9 cellular contexts compared by ENCODE assay signal in the genomic region with DNA sequence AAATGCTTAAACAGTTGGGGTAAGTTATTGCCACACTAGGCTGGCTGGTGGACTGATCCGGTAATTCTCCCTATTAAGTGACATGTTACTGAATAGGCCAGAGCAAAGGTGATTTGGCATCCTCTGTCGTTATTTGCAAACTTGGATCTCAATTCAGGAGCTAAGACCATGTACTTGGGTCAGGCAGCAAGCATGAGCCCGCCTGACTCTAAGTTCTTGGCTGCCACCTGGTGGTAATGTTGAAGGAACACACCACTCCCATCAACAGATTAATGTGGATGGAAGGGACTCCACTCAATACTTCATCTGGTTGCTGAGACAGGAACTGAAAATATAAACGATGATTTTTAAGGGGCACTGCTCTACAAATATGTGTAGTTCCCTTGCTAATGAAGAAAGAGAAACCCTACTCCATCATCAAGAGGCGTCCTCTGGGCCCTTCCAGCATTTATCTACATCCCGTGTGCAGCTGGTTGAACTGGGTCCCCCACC.
A peak's percentile ranks its signal among the peaks of the same experiment; 100 is the strongest.
DNase-seq lines count a peak whose midpoint lies in the region; ATAC-seq and TF ChIP-seq lines count a peak whose summit lies in the region.
"Had no signal": no experiment of that assay in that cellular context is flagged by ENCODE, and none has a peak within 500 bp of the region (broad histone marks: within the 10 kb centered on the region; RNA-seq: fewer than 3 reads in every experiment).

No MANE protein-coding gene starts in this region.

- intact Hi-C loops in heart right ventricle (cut with DNase I) = loop anchor here (1.0 to 10.0 kb wide), 12 partner anchors 115 to 1255 kb away; no protein-coding TSS in a partner anchor

- H3K9me3 ChIP-seq in adipocyte (ENCODE audit: control insufficient read depth, low read length) (no peaks in the 10 kb centered on the region), heart right ventricle (no peaks in the 10 kb centered on the region)
- H3K9me3 ChIP-seq: neutrophil had no signal

- H3K27me3 ChIP-seq in adipocyte (replicated peaks; ENCODE audit: control insufficient read depth, insufficient read depth, low read length) (no peaks in the 10 kb centered on the region), heart right ventricle (no peaks in the 10 kb centered on the region)
- H3K27me3 ChIP-seq: neutrophil had no signal

- ATAC-seq in HG02588 (IDR thresholded peaks at IDR 0.05; ENCODE audit: unreplicated experiment) (peak; percentile 75), heart right ventricle (peak; percentile 82 to 93 (median 88)), HG02840 (IDR thresholded peaks at IDR 0.05; ENCODE audit: low FRiP score, unreplicated experiment) (no peak)

- no peaks in the 10 kb centered on the region for H3K36me3 ChIP-seq in adipocyte (ENCODE audit: control insufficient read depth, insufficient read depth, low read length, severe bottlenecking)
- H3K36me3 ChIP-seq in heart right ventricle = peaks cover 0 to 19% (median 0%) of the 10 kb centered on the region in 9 donors
- H3K36me3 ChIP-seq: neutrophil had no signal

- WGBS in heart right ventricle, 2 donors = 26 to 30% methylated on average over 6 of the region's 6 CpGs

- TF ChIP-seq CTCF in GM10266 (IDR thresholded peaks at IDR 0.05; ENCODE audit: control insufficient read depth, insufficient read depth, low read depth, missing control alignments) = peak; percentile 85
- peak; percentile 74 to 89 (median 80) for TF ChIP-seq CTCF in heart right ventricle (IDR thresholded peaks at IDR 0.05)

- no peak overlapping the region for H3K27ac ChIP-seq in heart right ventricle
- H3K27ac ChIP-seq: neutrophil had no signal

- no peak overlapping the region for H3K9ac ChIP-seq in adipocyte (ENCODE audit: low read length)

- no peak overlapping the region for H3K4me3 ChIP-seq in adipocyte (ENCODE audit: low read length)
- no peak overlapping the region for H3K4me3 ChIP-seq in heart right ventricle

- H3K4me1 ChIP-seq in adipocyte (ENCODE audit: control insufficient read depth, insufficient read depth, low read length) = peaks cover 8% of the 10 kb centered on the region
- H3K4me1 ChIP-seq in heart right ventricle = peaks cover 0 to 9% (median 8%) of the 10 kb centered on the region in 9 donors

- DNase-seq in GM10266 (ENCODE audit: extremely low spot score) (peak; percentile 79), NCI-H1105 treated with DMSO at 0.1 percent for 48 hours (lab: John Stamatoyannopoulos, UW) (peak; percentile 75), SW480 (ENCODE audit: low spot score) (peak; percentile 79), adipocyte (ENCODE audit: low read depth) (peak; percentile 91), heart right ventricle (peak in 1 of 2 donors; percentile 77), retina (peak; percentile 69)
